In genomic region chr2:170425291-170425751, GRCh38 we compare ENCODE assay signal across 1 cellular context.
TF ChIP-seq lines count a peak whose summit lies in the region.

No MANE protein-coding gene starts in this region.

TF ChIP-seq in IMR-90, 13 proteins besides CTCF, POLR2A, EP300 and RAD21:
- TF ChIP-seq RFX5 (IDR thresholded peaks at IDR 0.05; ENCODE audit: low read depth, low read length): no peak
- TF ChIP-seq SMC3 (IDR thresholded peaks at IDR 0.05; ENCODE audit: low read depth, low read length): no peak
- no peak for TF ChIP-seq CHD1 (IDR thresholded peaks at IDR 0.05; ENCODE audit: low read depth, low read length)
- TF ChIP-seq FOS (IDR thresholded peaks at IDR 0.05; ENCODE audit: low read depth, low read length): no peak
- TF ChIP-seq MXI1 (IDR thresholded peaks at IDR 0.05; ENCODE audit: borderline replicate concordance, low read depth, low read length): no peak
